In the genomic region with DNA sequence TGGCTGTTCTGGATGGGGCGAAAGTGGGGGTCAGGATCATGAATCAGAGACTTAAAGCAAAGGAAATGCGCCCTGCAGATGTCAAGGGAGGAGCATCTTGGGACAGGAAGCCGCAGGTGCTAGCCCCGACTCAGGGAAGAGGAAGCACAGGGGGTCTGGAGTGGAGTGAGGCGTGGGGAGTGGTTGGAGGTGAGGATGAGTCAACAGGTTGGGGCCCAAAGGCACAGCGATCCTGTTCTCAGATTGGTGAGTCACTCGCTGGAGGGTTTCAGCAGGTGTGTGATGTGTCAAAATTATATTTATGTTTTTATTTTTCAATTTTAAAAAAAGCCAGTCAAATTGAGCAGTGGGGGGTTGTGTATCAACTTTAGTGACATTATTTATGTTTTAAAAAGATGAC, we compare ENCODE assay signal across 9 cellular contexts. TPM values are rescaled to one million over a fixed set of nuclear protein-coding genes. Genes with fewer than 3 reads are reported as not detected.
DNase-seq lines count a peak whose midpoint lies in the region; ATAC-seq, FAIRE-seq and TF ChIP-seq lines count a peak whose summit lies in the region.
"Had no signal": no experiment of that assay in that cellular context is flagged by ENCODE, and none has a peak within 500 bp of the region (broad histone marks: within the 10 kb centered on the region; RNA-seq: fewer than 3 reads in every experiment).

No MANE protein-coding gene starts in this region.

- no peaks in the 10 kb centered on the region for H3K36me3 ChIP-seq in PC-3 (ENCODE audit: low read depth, low read length)

- CTCF ChIA-PET in PC-3 (lab: Charles Lee) = no interaction called here

- no peak overlapping the region for H3K27ac ChIP-seq in PC-3 (ENCODE audit: low read length)

- TF ChIP-seq CTCF in PC-3 (conservative IDR thresholded peaks at IDR 0.05; ENCODE audit: low read depth, low read length) = no peak

- FAIRE-seq in HTR-8/SVneo (lab: Jason Lieb, UNC) = no peak

- no peaks in the 10 kb centered on the region for H4K20me1 ChIP-seq in PC-3 (ENCODE audit: low read length)

- POLR2A ChIA-PET in PC-3 (lab: Charles Lee; ENCODE audit: unreplicated experiment) = no interaction called here

- ATAC-seq in PC-3 (peak; percentile 91), left ventricle myocardium superior (no peak), HG03442 (IDR thresholded peaks at IDR 0.05; ENCODE audit: unreplicated experiment) (no peak)

- DNase-seq in Daoy (ENCODE audit: low read depth) (peak; percentile 52), PC-3 (peak; percentile 90), left ventricle myocardium superior (no peak), HTR-8/SVneo (ENCODE audit: insufficient read length, low spot score) (no peak), NCI-H524 (lab: John Stamatoyannopoulos, UW) (no peak)
- DNase-seq in activated T-helper 9 cell treated with anti-CD3 and anti-CD28 coated beads, Interleukin-2, amount 50 U/mL, for 16 hours (ENCODE audit: low read depth) = peak; percentile 58
- peak; percentile 36 to 44 for DNase-seq in stimulated activated CD4-positive, alpha-beta T cell treated with anti-CD3 and anti-CD28 coated beads, Interleukin-15, amount 100 ng/mL, for 1 hour (ENCODE audit: low read depth in 1 of 2, low spot score in 1 of 2)
- DNase-seq: NCI-H1694 had no signal

- intact Hi-C loops in PC-3 (cut with micrococcal nuclease) (no loop called here), left ventricle myocardium superior (cut with micrococcal nuclease) (no loop called here)

- BruUV-seq in PC-3 (replicated peaks; lab: Mats Ljungman, UMichigan) = no TSS peak

- no peak overlapping the region for H3K4me3 ChIP-seq in PC-3 (ENCODE audit: low read length)

- H3K4me2 ChIP-seq in PC-3 (ENCODE audit: low read length) = peak overlapping the region; percentile 55

- H3F3A ChIP-seq in PC-3 (ENCODE audit: low read length, unreplicated experiment) = no peaks in the 10 kb centered on the region

- H3K9me2 ChIP-seq in PC-3 (replicated peaks; ENCODE audit: low read length) = no peaks in the 10 kb centered on the region

- peaks cover 20% of the 10 kb centered on the region for H3K4me1 ChIP-seq in PC-3 (ENCODE audit: insufficient read depth, low read length)

- no peaks in the 10 kb centered on the region for H3K9me3 ChIP-seq in PC-3 (ENCODE audit: low read length)

- no peaks in the 10 kb centered on the region for H3K27me3 ChIP-seq in PC-3 (ENCODE audit: low read length)

- H3K79me2 ChIP-seq in PC-3 (ENCODE audit: low read length) = no peaks in the 10 kb centered on the region

- H3K9ac ChIP-seq in PC-3 (ENCODE audit: low read length) = no peak overlapping the region

- H2AFZ ChIP-seq in PC-3 (ENCODE audit: low read length) = no peak overlapping the region

RNA-seq across cellular contexts. Expression of a gene that starts 19.0 kb away (rescaled TPM):
- not detected in 2 replicates for total RNA-seq in Daoy (2014; rRNA removed; shearing (Covaris generic))
- total RNA-seq in PC-3 (2014; rRNA removed) = 2.3 and 3.5 TPM in 2 replicates
- total RNA-seq in left ventricle myocardium superior = 13.6 TPM

RNA-seq across cellular contexts. Expression of a gene that starts 59.0 kb away (rescaled TPM):
- total RNA-seq in Daoy (2014; rRNA removed; shearing (Covaris generic)) = 5,860 and 6,506 TPM in 2 replicates
- 2,227 and 3,060 TPM in 2 replicates for total RNA-seq in PC-3 (2014; rRNA removed)
- total RNA-seq in left ventricle myocardium superior = 604 TPM

Comparison
In these comparisons a context has a peak if more than half of its experiments do, and no peak if none do; other contexts are left out.
1. DNase-seq: peak in Daoy (single experiment), PC-3 (single experiment), activated T-helper 9 cell treated with anti-CD3 and anti-CD28 coated beads, Interleukin-2, amount 50 U/mL, for 16 hours (single experiment) and stimulated activated CD4-positive, alpha-beta T cell treated with anti-CD3 and anti-CD28 coated beads, Interleukin-15, amount 100 ng/mL, for 1 hour (2 of 2); none in left ventricle myocardium superior (single experiment), HTR-8/SVneo (single experiment) and NCI-H524 (0 of 2).